ENCODE assay signal across 8 cellular contexts in the genomic region with DNA sequence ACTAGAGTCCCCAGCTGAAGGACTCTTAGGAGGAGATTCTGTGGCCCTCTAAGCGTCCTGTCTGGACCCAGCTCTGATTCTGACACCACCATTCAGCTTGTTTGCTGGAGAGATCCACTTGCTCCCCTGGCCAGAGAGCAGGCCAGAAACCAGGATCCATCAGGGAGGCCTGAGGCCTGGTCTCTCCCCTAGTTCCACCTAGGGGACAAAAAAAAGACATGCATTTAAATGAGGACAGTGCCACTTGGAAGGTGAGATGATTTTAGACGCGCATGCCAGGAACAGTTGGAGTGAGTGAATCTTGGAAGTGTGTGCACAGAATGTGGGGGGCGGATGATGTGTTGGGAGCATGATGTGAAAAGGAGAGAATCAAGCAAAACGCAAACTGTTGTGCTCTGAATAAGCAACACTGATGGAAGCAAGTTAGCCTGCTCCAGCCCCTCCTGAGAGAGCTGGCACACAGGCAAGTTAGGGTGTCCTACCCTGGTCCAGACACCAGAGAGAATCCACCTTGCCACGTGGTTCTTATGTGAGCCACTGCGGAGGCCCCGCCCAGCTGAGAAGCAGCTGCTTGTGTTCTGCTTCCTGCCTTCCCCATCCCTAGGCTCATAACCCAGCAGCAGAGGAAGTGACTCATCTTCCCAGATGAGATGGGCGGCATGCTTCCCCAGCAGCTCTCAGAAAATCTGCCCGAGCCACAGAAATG. TPM values are rescaled to one million over a fixed set of nuclear protein-coding genes. Genes with fewer than 3 reads are reported as not detected.
DNase-seq lines count a peak whose midpoint lies in the region; ATAC-seq and TF ChIP-seq lines count a peak whose summit lies in the region.

No MANE protein-coding gene starts in this region.

- H3K27me3 ChIP-seq in foreskin keratinocyte (peaks cover 9% of the 10 kb centered on the region), tibial nerve (no peaks in the 10 kb centered on the region)

- TF ChIP-seq EP300 in tibial nerve (IDR thresholded peaks at IDR 0.05), result peak in 1 of 2 donors; percentile 51

- no peaks in the 10 kb centered on the region for H3K9me3 ChIP-seq in tibial nerve

- no peaks in the 10 kb centered on the region for H3K9me3 Mint-ChIP-seq in osteocyte (ENCODE audit: unreplicated experiment)

- WGBS in tibial nerve, 2 donors, result 45 to 50% methylated on average over 9 to 10 of the region's 10 CpGs

- no peak overlapping the region for H3K27ac ChIP-seq in foreskin keratinocyte
- H3K27ac ChIP-seq in tibial nerve, result no peak overlapping the region

- no peak overlapping the region for H3K4me3 ChIP-seq in tibial nerve

- peak overlapping the region; percentile 12 for H3K4me3 Mint-ChIP-seq in osteocyte (ENCODE audit: unreplicated experiment)

- H3K4me1 ChIP-seq in foreskin keratinocyte (peaks cover 9% of the 10 kb centered on the region), tibial nerve (peaks cover 0 to 35% (median 4%) of the 10 kb centered on the region in 4 donors)

- H3K27ac Mint-ChIP-seq in osteocyte (ENCODE audit: unreplicated experiment), result peak overlapping the region; percentile 75

- H3K27me3 Mint-ChIP-seq in osteocyte (ENCODE audit: unreplicated experiment), result peaks cover 30% of the 10 kb centered on the region

- ATAC-seq in HG03558 (IDR thresholded peaks at IDR 0.05; ENCODE audit: extremely low read depth, unreplicated experiment), result peak; percentile 61
- peak; percentile 94 for ATAC-seq in foreskin keratinocyte

- peaks cover 11% of the 10 kb centered on the region for H3K4me1 Mint-ChIP-seq in osteocyte (ENCODE audit: unreplicated experiment)

- DNase-seq in NCI-H82 (lab: John Stamatoyannopoulos, UW), result peak; percentile 12
- DNase-seq in NCI-H82 treated with DMSO at 0.1 percent for 48 hours (lab: John Stamatoyannopoulos, UW; ENCODE audit: unreplicated experiment), result no peak
- peak; percentile 91 for DNase-seq in SIG-M5 treated with dmso at 0.1 percent for 504 hours (lab: John Stamatoyannopoulos, UW; ENCODE audit: unreplicated experiment)
- peak; percentile 71 for DNase-seq in activated effector memory CD4-positive, alpha-beta T cell treated with Interleukin-2 at 50 U/mL for 16 hours
- peak; percentile 78 to 89 for DNase-seq in foreskin keratinocyte
- no peak for DNase-seq in osteocyte (ENCODE audit: extremely low spot score, unreplicated experiment)
- peak; percentile 54 to 65 for DNase-seq in tibial nerve (ENCODE audit: low spot score in 2 of 2)

- H3K36me3 Mint-ChIP-seq in osteocyte (ENCODE audit: unreplicated experiment), result peaks cover 2% of the 10 kb centered on the region

- no peaks in the 10 kb centered on the region for H3K36me3 ChIP-seq in tibial nerve

- no peak for TF ChIP-seq POLR2A in tibial nerve (IDR thresholded peaks at IDR 0.05)

- TF ChIP-seq CTCF in foreskin keratinocyte (conservative IDR thresholded peaks at IDR 0.05) (peak; percentile 3), osteocyte (IDR thresholded peaks at IDR 0.05) (no peak), tibial nerve (IDR thresholded peaks at IDR 0.05) (peak in 2 of 5 experiments; percentile 26 to 33)

RNA-seq across cellular contexts. Expression of a gene that starts 8.0 kb away (rescaled TPM):
- total RNA-seq in foreskin keratinocyte, result not detected in 2 replicates
- polyA plus RNA-seq in foreskin keratinocyte, result not detected in 2 replicates
- total RNA-seq in osteocyte, result 0.18 and 0.54 TPM in 2 replicates
- total RNA-seq in tibial nerve, result 100 to 1,000 TPM in 1 of 4 donors, 10 to 100 TPM in 3; 50.4 to 160 (median 66.3) TPM

RNA-seq across cellular contexts. Expression of a gene that starts 46.2 kb away (rescaled TPM):
- total RNA-seq in foreskin keratinocyte, result not detected in 2 replicates
- polyA plus RNA-seq in foreskin keratinocyte, result not detected in 2 replicates
- not detected in 2 replicates for total RNA-seq in osteocyte
- 1 to 10 TPM in 3 of 4 donors, under 1 TPM in 1; 0.87 to 2.3 (median 1.5) TPM for total RNA-seq in tibial nerve

Comparison
In these comparisons a context has a peak if more than half of its experiments do, and no peak if none do; other contexts are left out.
1. DNase-seq: peak in NCI-H82 (single experiment), SIG-M5 treated with dmso at 0.1 percent for 504 hours (single experiment), activated effector memory CD4-positive, alpha-beta T cell treated with Interleukin-2 at 50 U/mL for 16 hours (single experiment), foreskin keratinocyte (2 of 2) and tibial nerve (2 of 2); none in NCI-H82 treated with DMSO at 0.1 percent for 48 hours (single experiment) and osteocyte (single experiment).
2. RNA of a gene that starts 8.0 kb away (total RNA-seq): 50.4 to 160 TPM in tibial nerve; 0.18 to 0.54 TPM in osteocyte and not detected in foreskin keratinocyte; every median in the first group is over 10 times any median in the second.